8 cellular contexts compared by ENCODE assay signal in genomic region chr1:160032165-160032827, GRCh38. TPM values are rescaled to one million over a fixed set of nuclear protein-coding genes. Genes with fewer than 3 reads are reported as not detected.
DNase-seq lines count a peak whose midpoint lies in the region; ATAC-seq and TF ChIP-seq lines count a peak whose summit lies in the region.

No MANE protein-coding gene starts in this region.

- peak; percentile 36 for ATAC-seq in body of pancreas
- no peak for ATAC-seq in HG03469 (IDR thresholded peaks at IDR 0.05; ENCODE audit: unreplicated experiment)

- H3K79me2 ChIP-seq in ACC112 (ENCODE audit: control insufficient read depth, insufficient read depth, low read length, unreplicated experiment) = no peaks in the 10 kb centered on the region

- peak overlapping the region; percentile 86 for H3K4me3 ChIP-seq in ACC112 (ENCODE audit: low read depth, low read length)
- H3K4me3 ChIP-seq in body of pancreas = peak overlapping the region; percentile 49 to 57
- H3K4me3 ChIP-seq in stomach smooth muscle (ENCODE audit: low read length in 2 of 2) = peak overlapping the region; percentile 90 to 94

- H3K9me3 ChIP-seq in body of pancreas = no peaks in the 10 kb centered on the region
- H3K9me3 ChIP-seq in stomach smooth muscle (ENCODE audit: control insufficient read depth in 2 of 2, low read length in 2 of 2) = no peaks in the 10 kb centered on the region

- peak overlapping the region; percentile 80 to 81 for H3K9ac ChIP-seq in stomach smooth muscle (ENCODE audit: low read length in 2 of 2)

- peak; percentile 25 for DNase-seq in GM13976 (ENCODE audit: low spot score)
- DNase-seq in M059J (ENCODE audit: low read depth) = peak; percentile 30
- DNase-seq in body of pancreas = no peak
- no peak for DNase-seq in stimulated activated CD4-positive, alpha-beta T cell treated with anti-CD3 and anti-CD28 coated beads, Interleukin-12 subunit alpha, Interleukin-12 subunit beta, amount 100 ng/mL, for 4 hours

- H3K4me1 ChIP-seq in ACC112 (ENCODE audit: control insufficient read depth, insufficient read depth, low read length, unreplicated experiment) = peaks cover 13% of the 10 kb centered on the region
- H3K4me1 ChIP-seq in body of pancreas = peaks cover 33% of the 10 kb centered on the region
- peaks cover 11% of the 10 kb centered on the region for H3K4me1 ChIP-seq in stomach smooth muscle (ENCODE audit: control insufficient read depth, insufficient read depth, low read length)

- H3K27me3 ChIP-seq in ACC112 (ENCODE audit: insufficient read depth, low read length) (no peaks in the 10 kb centered on the region), body of pancreas (no peaks in the 10 kb centered on the region), layer of hippocampus (ENCODE audit: control insufficient read depth, insufficient read depth, low read length) (no peaks in the 10 kb centered on the region), stomach smooth muscle (ENCODE audit: control insufficient read depth in 1 of 2, insufficient read depth in 2 of 2, low read length in 2 of 2) (no peaks in the 10 kb centered on the region)

- TF ChIP-seq CTCF in GM13976 (IDR thresholded peaks at IDR 0.05; ENCODE audit: borderline replicate concordance, control extremely low read depth, extremely low read depth, insufficient read depth, missing control alignments) (no peak), body of pancreas (IDR thresholded peaks at IDR 0.05) (no peak)

- in situ Hi-C loops in GM13976 (cut with MboI; ENCODE audit: low sequenced_read_pairs, unreplicated experiment) = no loop called here

- peak overlapping the region; percentile 91 for H2AFZ ChIP-seq in ACC112 (ENCODE audit: low read length, unreplicated experiment)

- no peak for TF ChIP-seq POLR2A in body of pancreas (IDR thresholded peaks at IDR 0.05)

- H3K27ac ChIP-seq in ACC112 (ENCODE audit: low read depth, low read length) (no peak overlapping the region), body of pancreas (peak overlapping the region; percentile 60 to 86 (median 76)), layer of hippocampus (ENCODE audit: low read depth, low read length) (peak overlapping the region; percentile 35), stomach smooth muscle (ENCODE audit: low read length) (peak overlapping the region; percentile 37)

- intact Hi-C loops in body of pancreas (cut with DNase I) = no loop called here

- H3K36me3 ChIP-seq in ACC112 (ENCODE audit: insufficient read depth, low read length) (no peaks in the 10 kb centered on the region), body of pancreas (replicated peaks in 1 of 2; ENCODE audit: insufficient read depth in 1 of 2, low read depth in 2 of 2) (no peaks in the 10 kb centered on the region), stomach smooth muscle (ENCODE audit: control insufficient read depth in 2 of 2, insufficient read depth in 2 of 2, low read length in 2 of 2) (no peaks in the 10 kb centered on the region)

- WGBS in body of pancreas, 2 donors = 1% methylated on average over 18 of the region's 18 CpGs

RNA-seq across cellular contexts. Expression of gene PIGM, which starts 0.5 kb away (rescaled TPM):
- total RNA-seq in M059J (2014; rRNA removed; shearing (Covaris generic)) = 3.4 and 4.0 TPM in 2 replicates
- 1 to 10 TPM; 4.9 to 7.8 TPM for total RNA-seq in body of pancreas

RNA-seq across cellular contexts. Expression of gene KCNJ10, which starts 37.7 kb away (rescaled TPM):
- not detected in 2 replicates for total RNA-seq in M059J (2014; rRNA removed; shearing (Covaris generic))
- total RNA-seq in body of pancreas = not detected

RNA-seq across cellular contexts. Expression of gene KCNJ9, which starts 49.0 kb away (rescaled TPM):
- total RNA-seq in M059J (2014; rRNA removed; shearing (Covaris generic)) = not detected in 2 replicates
- not detected for total RNA-seq in body of pancreas

Comparison
In these comparisons a context has a peak if more than half of its experiments do, and no peak if none do; other contexts are left out.
1. DNase-seq: peak in GM13976 (single experiment) and M059J (single experiment); none in body of pancreas (0 of 4) and stimulated activated CD4-positive, alpha-beta T cell treated with anti-CD3 and anti-CD28 coated beads, Interleukin-12 subunit alpha, Interleukin-12 subunit beta, amount 100 ng/mL, for 4 hours (single experiment).
2. Peak in every context shown above with its lines, with median percentiles within 50 percentile points of each other: H3K4me3 ChIP-seq.